In the genomic region with DNA sequence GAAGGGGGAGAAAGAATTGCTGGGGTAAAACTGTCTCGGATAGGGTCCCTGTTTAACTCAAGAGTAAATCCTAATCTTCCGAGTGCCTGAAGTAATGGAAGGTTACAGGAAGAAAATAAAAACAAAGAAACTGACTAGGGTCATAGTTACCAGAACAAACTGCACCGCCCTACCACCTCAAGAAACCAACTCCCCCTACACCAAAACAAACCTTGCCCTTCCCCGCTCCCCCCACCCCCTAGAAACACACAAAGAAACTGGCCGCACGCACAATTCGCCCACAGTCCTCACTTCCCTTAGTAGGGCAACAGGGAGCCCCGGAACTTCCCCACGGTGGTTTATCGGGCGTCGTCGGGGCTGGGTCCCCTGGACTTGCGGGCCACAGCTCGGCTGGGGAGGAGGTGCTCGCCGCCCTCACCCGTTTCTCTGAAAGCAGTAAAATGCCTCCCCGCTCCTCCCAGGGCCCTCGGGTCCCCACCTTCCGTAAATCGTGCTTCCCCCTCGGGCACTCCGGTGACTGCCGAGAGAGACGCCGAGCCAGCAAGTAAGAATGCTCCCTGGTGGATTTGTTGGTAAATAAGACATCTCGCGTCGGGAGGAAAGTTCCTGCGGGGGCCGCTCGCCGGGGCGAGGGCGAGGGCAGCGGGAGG, we compare ENCODE assay signal across 8 cellular contexts. TPM values are rescaled to one million over a fixed set of nuclear protein-coding genes. Genes with fewer than 3 reads are reported as not detected.
DNase-seq lines count a peak whose midpoint lies in the region; ATAC-seq, FAIRE-seq and TF ChIP-seq lines count a peak whose summit lies in the region.

No MANE protein-coding gene starts in this region.

- TF ChIP-seq CTCF in retinal pigment epithelial cell (conservative IDR thresholded peaks at IDR 0.05; ENCODE audit: low read depth, low read length), result no peak

- H3K27me3 Mint-ChIP-seq in activated T-cell treated with anti-CD3 and anti-CD28 coated beads, Interleukin-2, amount 50 U/mL, for 72 hours (ENCODE audit: low read depth), result no peaks in the 10 kb centered on the region

- ATAC-seq in HG02798 (IDR thresholded peaks at IDR 0.05; ENCODE audit: poor library complexity, unreplicated experiment), result peak; percentile 19
- ATAC-seq in activated T-cell treated with anti-CD3 and anti-CD28 coated beads, Interleukin-2, amount 50 U/mL, for 72 hours (replicated peaks in 1 of 2), result peak; percentile 32 to 50

- DNase-seq in NCI-H2107 treated with DMSO at 0.1 percent for 48 hours (lab: John Stamatoyannopoulos, UW; ENCODE audit: unreplicated experiment) (peak; percentile 33), NCI-H2107 (lab: John Stamatoyannopoulos, UW) (no peak), NOMO-1 treated with dmso at 0.1 percent for 144 hours (lab: John Stamatoyannopoulos, UW; ENCODE audit: unreplicated experiment) (peak; percentile 48), germinal center (ENCODE audit: low spot score) (peak; percentile 60), retinal pigment epithelial cell (ENCODE audit: low read depth) (no peak), frontal cortex (ENCODE audit: low spot score in 2 of 2) (no peak)
- DNase-seq in activated T-cell treated with anti-CD3 and anti-CD28 coated beads, Interleukin-2, amount 50 U/mL, for 72 hours, result peak; percentile 71 to 73

- H3K27ac Mint-ChIP-seq in activated T-cell treated with anti-CD3 and anti-CD28 coated beads, Interleukin-2, amount 50 U/mL, for 72 hours, result peak overlapping the region; percentile 98

- no peaks in the 10 kb centered on the region for H3K9me3 Mint-ChIP-seq in activated T-cell treated with anti-CD3 and anti-CD28 coated beads, Interleukin-2, amount 50 U/mL, for 72 hours

- peaks cover 61% of the 10 kb centered on the region for H3K4me1 Mint-ChIP-seq in activated T-cell treated with anti-CD3 and anti-CD28 coated beads, Interleukin-2, amount 50 U/mL, for 72 hours (ENCODE audit: low read depth)

- FAIRE-seq in frontal cortex (lab: Jason Lieb, UNC), result no peak

- peak overlapping the region; percentile 92 to 96 for H3K4me3 Mint-ChIP-seq in activated T-cell treated with anti-CD3 and anti-CD28 coated beads, Interleukin-2, amount 50 U/mL, for 72 hours

- H3K36me3 Mint-ChIP-seq in activated T-cell treated with anti-CD3 and anti-CD28 coated beads, Interleukin-2, amount 50 U/mL, for 72 hours (ENCODE audit: insufficient read depth in 2 of 2), result peaks cover 12 to 20% of the 10 kb centered on the region in 2 donors

- peak overlapping the region; percentile 91 for H3K4me3 ChIP-seq in retinal pigment epithelial cell (ENCODE audit: low read length)

RNA-seq across cellular contexts. Expression of a gene that starts 2.4 kb away (rescaled TPM):
- total RNA-seq in activated T-cell treated with anti-CD3 and anti-CD28 coated beads, Interleukin-2, amount 50 U/mL, for 72 hours, result 100 to 1,000 TPM; 189 to 216 TPM
- 16.7 TPM for total RNA-seq in frontal cortex

Comparison
In these comparisons a context has a peak if more than half of its experiments do, and no peak if none do; other contexts are left out.
1. DNase-seq: peak in NCI-H2107 treated with DMSO at 0.1 percent for 48 hours (single experiment), NOMO-1 treated with dmso at 0.1 percent for 144 hours (single experiment), activated T-cell treated with anti-CD3 and anti-CD28 coated beads, Interleukin-2, amount 50 U/mL, for 72 hours (2 of 2) and germinal center (single experiment); none in NCI-H2107 (single experiment), retinal pigment epithelial cell (single experiment) and frontal cortex (0 of 2).
2. RNA of a gene that starts 2.4 kb away (total RNA-seq): 189 to 216 TPM in activated T-cell treated with anti-CD3 and anti-CD28 coated beads, Interleukin-2, amount 50 U/mL, for 72 hours; 16.7 TPM in frontal cortex (single experiment); every median in the first group is over 10 times any median in the second.